ENCODE assay signal across 22 cellular contexts in the genomic region with DNA sequence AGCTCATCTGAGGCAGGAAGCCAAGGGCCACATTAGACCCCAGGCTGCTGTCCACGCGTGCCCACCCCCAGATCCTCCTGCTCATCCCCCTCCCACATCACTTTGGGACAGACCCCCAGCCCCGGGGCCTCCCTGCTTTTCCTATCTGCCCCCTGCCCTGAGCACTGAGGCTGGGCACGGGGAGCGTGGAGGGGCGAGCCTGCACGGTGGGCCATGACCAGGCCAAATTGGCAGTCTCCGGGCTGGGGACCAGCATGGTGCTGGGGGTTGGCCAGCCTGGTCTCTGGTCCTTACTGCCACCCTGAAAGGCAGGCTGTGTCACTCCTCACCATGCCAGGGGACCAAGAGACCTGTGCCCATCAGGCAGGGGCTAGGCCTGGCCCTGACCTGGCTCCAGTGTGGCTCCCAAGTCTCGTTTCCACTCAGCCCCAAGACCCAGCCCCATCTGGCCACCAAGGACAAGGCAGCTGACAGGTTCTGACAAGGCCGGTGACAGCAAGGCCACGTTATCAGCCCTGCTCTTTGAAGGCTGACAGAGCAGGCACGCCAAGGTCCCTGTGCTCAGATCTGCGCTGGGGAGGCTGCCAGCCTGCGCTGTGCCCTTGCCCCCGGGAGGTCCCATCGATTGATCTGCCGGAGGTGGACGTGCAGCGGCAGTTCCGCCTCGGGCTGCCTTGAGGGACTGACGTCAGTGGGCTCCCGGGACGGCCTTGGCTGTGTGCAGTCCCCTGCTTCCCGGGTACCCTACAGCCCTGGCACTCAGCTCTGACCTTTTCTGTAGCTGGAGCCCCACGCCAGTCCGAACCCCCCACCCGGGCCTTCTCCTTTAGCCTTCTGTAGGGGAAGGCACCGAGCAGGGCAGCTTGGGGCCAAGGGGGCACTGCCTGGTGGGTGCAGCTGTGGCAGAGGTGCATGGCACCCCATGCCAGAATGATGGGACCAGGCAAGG. TPM values are rescaled to one million over a fixed set of nuclear protein-coding genes. Genes with fewer than 3 reads are reported as not detected.
DNase-seq lines count a peak whose midpoint lies in the region; ATAC-seq lines count a peak whose summit lies in the region.
"Had no signal": no experiment of that assay in that cellular context is flagged by ENCODE, and none has a peak within 500 bp of the region (broad histone marks: within the 10 kb centered on the region; RNA-seq: fewer than 3 reads in every experiment).

No MANE protein-coding gene starts in this region.

- POLR2A ChIA-PET in activated CD4-positive, alpha-beta memory T cell treated with anti-CD3 and anti-CD28 coated beads, Interleukin-2, amount 10 ng/mL, durations not matched to agents 7 days and 5 days (lab: Charles Lee), result interaction anchor here (0.7 to 2.2 kb wide), 3 partner anchors 9 to 28 kb away, joined by 3 to 21 read pairs (median 3); partner anchors contain the start of gene LSP1

- no peaks in the 10 kb centered on the region for H3K9me3 Mint-ChIP-seq in T-helper 2 cell treated with Interferon-gamma antibody and Interleukin-4, amounts not matched to agents 5 μg/mL and 100 μg/mL, for 36 hours
- H3K9me3 Mint-ChIP-seq in activated CD4-positive, alpha-beta memory T cell treated with anti-CD3 and anti-CD28 coated beads, Interleukin-2, amount 10 ng/mL, durations not matched to agents 7 days and 5 days, result no peaks in the 10 kb centered on the region
- H3K9me3 Mint-ChIP-seq in stimulated activated effector memory CD8-positive, alpha-beta T cell treated with anti-CD3 and anti-CD28 coated beads, Interleukin-12 subunit alpha, Interleukin-12 subunit beta, amount 100 ng/mL, for 72 hours, result no peaks in the 10 kb centered on the region
- no peaks in the 10 kb centered on the region for H3K9me3 Mint-ChIP-seq in activated T-cell treated with anti-CD3 and anti-CD28 coated beads, Interleukin-2, amount 50 U/mL, for 24 hours
- H3K9me3 Mint-ChIP-seq: activated B cell treated with CpG ODN at 0.5 μM for 24 hours; CD8-positive, alpha-beta memory T cell; nephron progenitor cell had no signal

- DNase-seq in T-helper 2 cell treated with Interferon-gamma antibody and Interleukin-4, amounts not matched to agents 5 μg/mL and 100 μg/mL, for 36 hours (ENCODE audit: low spot score), result no peak
- DNase-seq in T-helper 2 cell (no peak), left lobe of liver (ENCODE audit: low spot score) (peak; percentile 65), NCI-H510A treated with DMSO at 0.1 percent for 48 hours (lab: John Stamatoyannopoulos, UW) (no peak)
- DNase-seq in activated CD4-positive, alpha-beta memory T cell treated with anti-CD3 and anti-CD28 coated beads, Interleukin-2, amount 10 ng/mL, durations not matched to agents 7 days and 5 days, result no peak
- DNase-seq in stimulated activated effector memory CD8-positive, alpha-beta T cell treated with anti-CD3 and anti-CD28 coated beads, Interleukin-12 subunit alpha, Interleukin-12 subunit beta, amount 100 ng/mL, for 72 hours (ENCODE audit: low spot score in 2 of 2), result no peak
- DNase-seq in activated T-cell treated with anti-CD3 and anti-CD28 coated beads, Interleukin-2, amount 50 U/mL, for 24 hours, result no peak
- DNase-seq: activated B cell treated with CpG ODN at 0.5 μM for 24 hours; activated CD8-positive, alpha-beta memory T cell treated with anti-CD3 and anti-CD28 coated beads, Interleukin-2, amount 50 U/mL, for 4 hours; activated naive CD4-positive, alpha-beta T cell treated with anti-CD3 and anti-CD28 coated beads, Interleukin-2, amount 50 U/mL, for 16 hours; caudate nucleus; H7; NCI-H2029; NCI-H526; nephron progenitor cell; stimulated activated CD4-positive, alpha-beta T cell treated with anti-CD3 and anti-CD28 coated beads, Interleukin-2, amount 100 ng/mL, for 48 hours had no signal

- peaks cover 33% of the 10 kb centered on the region for H3K4me1 Mint-ChIP-seq in T-helper 2 cell treated with Interferon-gamma antibody and Interleukin-4, amounts not matched to agents 5 μg/mL and 100 μg/mL, for 36 hours (ENCODE audit: low read depth)
- H3K4me1 Mint-ChIP-seq in activated CD4-positive, alpha-beta memory T cell treated with anti-CD3 and anti-CD28 coated beads, Interleukin-2, amount 10 ng/mL, durations not matched to agents 7 days and 5 days, result peaks cover 51% of the 10 kb centered on the region
- H3K4me1 Mint-ChIP-seq in stimulated activated effector memory CD8-positive, alpha-beta T cell treated with anti-CD3 and anti-CD28 coated beads, Interleukin-12 subunit alpha, Interleukin-12 subunit beta, amount 100 ng/mL, for 72 hours, result peaks cover 55% of the 10 kb centered on the region
- peaks cover 45% of the 10 kb centered on the region for H3K4me1 Mint-ChIP-seq in activated T-cell treated with anti-CD3 and anti-CD28 coated beads, Interleukin-2, amount 50 U/mL, for 24 hours (ENCODE audit: low read depth)

- peak overlapping the region; percentile 86 for H3K27ac Mint-ChIP-seq in T-helper 2 cell treated with Interferon-gamma antibody and Interleukin-4, amounts not matched to agents 5 μg/mL and 100 μg/mL, for 36 hours
- H3K27ac Mint-ChIP-seq in activated CD4-positive, alpha-beta memory T cell treated with anti-CD3 and anti-CD28 coated beads, Interleukin-2, amount 10 ng/mL, durations not matched to agents 7 days and 5 days, result peak overlapping the region; percentile 21
- H3K27ac Mint-ChIP-seq in stimulated activated effector memory CD8-positive, alpha-beta T cell treated with anti-CD3 and anti-CD28 coated beads, Interleukin-12 subunit alpha, Interleukin-12 subunit beta, amount 100 ng/mL, for 72 hours, result peak overlapping the region; percentile 96
- H3K27ac Mint-ChIP-seq in activated T-cell treated with anti-CD3 and anti-CD28 coated beads, Interleukin-2, amount 50 U/mL, for 24 hours, result no peak overlapping the region
- H3K27ac Mint-ChIP-seq: nephron progenitor cell had no signal

- no peaks in the 10 kb centered on the region for H3K36me3 Mint-ChIP-seq in T-helper 2 cell treated with Interferon-gamma antibody and Interleukin-4, amounts not matched to agents 5 μg/mL and 100 μg/mL, for 36 hours (ENCODE audit: low read depth)
- H3K36me3 Mint-ChIP-seq in activated CD4-positive, alpha-beta memory T cell treated with anti-CD3 and anti-CD28 coated beads, Interleukin-2, amount 10 ng/mL, durations not matched to agents 7 days and 5 days (ENCODE audit: low read depth), result no peaks in the 10 kb centered on the region
- H3K36me3 Mint-ChIP-seq in stimulated activated effector memory CD8-positive, alpha-beta T cell treated with anti-CD3 and anti-CD28 coated beads, Interleukin-12 subunit alpha, Interleukin-12 subunit beta, amount 100 ng/mL, for 72 hours, result no peaks in the 10 kb centered on the region
- H3K36me3 Mint-ChIP-seq in activated T-cell treated with anti-CD3 and anti-CD28 coated beads, Interleukin-2, amount 50 U/mL, for 24 hours (ENCODE audit: low read depth), result no peaks in the 10 kb centered on the region
- H3K36me3 Mint-ChIP-seq: CD8-positive, alpha-beta memory T cell had no signal

- no peaks in the 10 kb centered on the region for H3K27me3 Mint-ChIP-seq in T-helper 2 cell treated with Interferon-gamma antibody and Interleukin-4, amounts not matched to agents 5 μg/mL and 100 μg/mL, for 36 hours (ENCODE audit: low read depth)
- no peaks in the 10 kb centered on the region for H3K27me3 Mint-ChIP-seq in activated CD4-positive, alpha-beta memory T cell treated with anti-CD3 and anti-CD28 coated beads, Interleukin-2, amount 10 ng/mL, durations not matched to agents 7 days and 5 days
- no peaks in the 10 kb centered on the region for H3K27me3 Mint-ChIP-seq in activated T-cell treated with anti-CD3 and anti-CD28 coated beads, Interleukin-2, amount 50 U/mL, for 24 hours
- H3K27me3 Mint-ChIP-seq: activated B cell treated with CpG ODN at 0.5 μM for 24 hours had no signal

- H3K4me3 Mint-ChIP-seq in T-helper 2 cell treated with Interferon-gamma antibody and Interleukin-4, amounts not matched to agents 5 μg/mL and 100 μg/mL, for 36 hours, result peak overlapping the region; percentile 75
- no peak overlapping the region for H3K4me3 Mint-ChIP-seq in activated CD4-positive, alpha-beta memory T cell treated with anti-CD3 and anti-CD28 coated beads, Interleukin-2, amount 10 ng/mL, durations not matched to agents 7 days and 5 days
- H3K4me3 Mint-ChIP-seq in stimulated activated effector memory CD8-positive, alpha-beta T cell treated with anti-CD3 and anti-CD28 coated beads, Interleukin-12 subunit alpha, Interleukin-12 subunit beta, amount 100 ng/mL, for 72 hours, result peak overlapping the region; percentile 75
- no peak overlapping the region for H3K4me3 Mint-ChIP-seq in activated T-cell treated with anti-CD3 and anti-CD28 coated beads, Interleukin-2, amount 50 U/mL, for 24 hours
- H3K4me3 Mint-ChIP-seq: activated B cell treated with CpG ODN at 0.5 μM for 24 hours, nephron progenitor cell had no signal

- CTCF ChIA-PET in activated CD4-positive, alpha-beta memory T cell treated with anti-CD3 and anti-CD28 coated beads, Interleukin-2, amount 10 ng/mL, durations not matched to agents 7 days and 5 days (lab: Charles Lee), result interaction anchor here (0.7 to 1.1 kb wide), 2 partner anchors 10 to 40 kb away, joined by 3 read pairs; no protein-coding TSS in a partner anchor

- ATAC-seq in left lobe of liver (peak; percentile 52), GM21528 (IDR thresholded peaks at IDR 0.05; ENCODE audit: low FRiP score, unreplicated experiment) (no peak)
- no peak for ATAC-seq in stimulated activated effector memory CD8-positive, alpha-beta T cell treated with anti-CD3 and anti-CD28 coated beads, Interleukin-12 subunit alpha, Interleukin-12 subunit beta, amount 100 ng/mL, for 72 hours
- ATAC-seq: A549 had no signal

RNA-seq across cellular contexts. Expression of gene TNNI2, which starts 3.6 kb away (rescaled TPM):
- total RNA-seq in activated CD4-positive, alpha-beta memory T cell treated with anti-CD3 and anti-CD28 coated beads, Interleukin-2, amount 10 ng/mL, durations not matched to agents 7 days and 5 days, result under 1 TPM; 0.38 to 0.60 TPM
- not detected for total RNA-seq in left lobe of liver
- total RNA-seq: Daoy, fibroblast of villous mesenchyme, H7 had no signal

RNA-seq across cellular contexts. Expression of gene SYT8, which starts 7.6 kb away (rescaled TPM):
- not detected for total RNA-seq in activated CD4-positive, alpha-beta memory T cell treated with anti-CD3 and anti-CD28 coated beads, Interleukin-2, amount 10 ng/mL, durations not matched to agents 7 days and 5 days
- 0.30 TPM for total RNA-seq in left lobe of liver
- total RNA-seq: activated B cell treated with CpG ODN at 0.5 μM for 24 hours; CD8-positive, alpha-beta memory T cell; Daoy; fibroblast of villous mesenchyme; H7 had no signal

RNA-seq across cellular contexts. Expression of gene LSP1, which starts 10.5 kb away (rescaled TPM):
- total RNA-seq in activated CD4-positive, alpha-beta memory T cell treated with anti-CD3 and anti-CD28 coated beads, Interleukin-2, amount 10 ng/mL, durations not matched to agents 7 days and 5 days, result 100 to 1,000 TPM; 590 TPM
- 3.6 TPM for total RNA-seq in left lobe of liver
- total RNA-seq: fibroblast of villous mesenchyme had no signal

RNA-seq across cellular contexts. Expression of gene PRR33, which starts 49.3 kb away (rescaled TPM):
- total RNA-seq in activated CD4-positive, alpha-beta memory T cell treated with anti-CD3 and anti-CD28 coated beads, Interleukin-2, amount 10 ng/mL, durations not matched to agents 7 days and 5 days, result under 1 TPM; 0.08 TPM
- not detected for total RNA-seq in left lobe of liver
- total RNA-seq: CD8-positive, alpha-beta memory T cell; Daoy; fibroblast of villous mesenchyme; H7; lower leg skin had no signal

Comparison
In these comparisons a context has a peak if more than half of its experiments do, and no peak if none do; other contexts are left out.
1. H3K4me3 Mint-ChIP-seq: peak in T-helper 2 cell treated with Interferon-gamma antibody and Interleukin-4, amounts not matched to agents 5 μg/mL and 100 μg/mL, for 36 hours (single experiment) and stimulated activated effector memory CD8-positive, alpha-beta T cell treated with anti-CD3 and anti-CD28 coated beads, Interleukin-12 subunit alpha, Interleukin-12 subunit beta, amount 100 ng/mL, for 72 hours (single experiment); none in activated CD4-positive, alpha-beta memory T cell treated with anti-CD3 and anti-CD28 coated beads, Interleukin-2, amount 10 ng/mL, durations not matched to agents 7 days and 5 days (single experiment) and activated T-cell treated with anti-CD3 and anti-CD28 coated beads, Interleukin-2, amount 50 U/mL, for 24 hours (single experiment).
2. RNA of gene LSP1, which starts 10.5 kb away (total RNA-seq): 590 TPM in activated CD4-positive, alpha-beta memory T cell treated with anti-CD3 and anti-CD28 coated beads, Interleukin-2, amount 10 ng/mL, durations not matched to agents 7 days and 5 days; 3.6 TPM in left lobe of liver (single experiment); every median in the first group is over 100 times any median in the second.